29 cellular contexts compared by ENCODE assay signal in the genomic region with DNA sequence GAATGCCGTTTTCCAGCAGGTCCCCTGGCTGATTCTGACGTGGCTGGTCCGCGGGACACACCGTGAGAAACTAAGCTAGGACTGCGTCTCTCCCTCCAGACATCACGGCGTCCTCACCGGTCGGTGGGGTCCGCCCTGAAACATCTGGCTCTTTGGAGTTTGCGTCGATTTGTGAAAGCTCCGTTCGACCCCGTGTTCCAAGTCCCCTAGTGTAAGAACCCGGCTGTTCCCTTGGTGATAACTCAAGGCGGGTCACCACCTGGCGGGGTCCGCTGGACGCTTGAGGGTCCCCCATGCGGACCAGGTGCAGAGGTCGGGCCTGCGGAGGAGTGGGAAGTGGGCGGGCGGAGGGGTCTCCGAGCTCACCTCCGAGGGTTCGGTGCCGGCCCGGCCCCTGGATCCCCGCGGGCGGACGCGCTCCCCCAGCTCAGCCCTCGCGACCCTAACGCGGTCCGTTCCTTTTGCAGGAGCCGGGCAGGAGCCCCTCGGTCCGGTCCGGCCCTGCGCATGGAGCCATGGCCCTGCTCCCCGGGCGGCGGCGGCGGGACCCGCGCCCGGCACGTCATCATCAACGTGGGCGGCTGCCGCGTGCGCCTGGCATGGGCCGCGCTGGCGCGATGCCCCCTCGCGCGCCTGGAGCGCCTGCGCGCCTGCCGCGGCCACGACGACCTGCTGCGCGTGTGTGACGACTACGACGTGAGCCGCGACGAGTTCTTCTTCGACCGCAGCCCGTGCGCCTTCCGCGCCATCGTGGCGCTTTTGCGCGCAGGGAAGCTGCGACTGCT.
DNase-seq lines count a peak whose midpoint lies in the region; ATAC-seq and TF ChIP-seq lines count a peak whose summit lies in the region.
"Had no signal": no experiment of that assay in that cellular context is flagged by ENCODE, and none has a peak within 500 bp of the region (broad histone marks: within the 10 kb centered on the region; RNA-seq: fewer than 3 reads in every experiment).

No MANE protein-coding gene starts in this region.

- no peak overlapping the region for H3K4me3 Mint-ChIP-seq in activated CD4-positive, alpha-beta T cell treated with anti-CD3 and anti-CD28 coated beads for 36 hours
- H3K4me3 Mint-ChIP-seq in GM23338 (no peak overlapping the region), endodermal cell (no peak overlapping the region)
- H3K4me3 Mint-ChIP-seq: effector memory CD8-positive, alpha-beta T cell; neural progenitor cell had no signal

- intact Hi-C loops in activated CD4-positive, alpha-beta T cell treated with anti-CD3 and anti-CD28 coated beads for 36 hours (cut with DNase I, micrococcal nuclease) = no loop called here
- intact Hi-C loops in posterior vena cava (cut with DNase I) = no loop called here

- no peak overlapping the region for H3K27ac Mint-ChIP-seq in activated CD4-positive, alpha-beta T cell treated with anti-CD3 and anti-CD28 coated beads for 36 hours
- H3K27ac Mint-ChIP-seq in GM23338 (no peak overlapping the region), endodermal cell (no peak overlapping the region)
- H3K27ac Mint-ChIP-seq: effector memory CD8-positive, alpha-beta T cell; neural progenitor cell had no signal

- no peaks in the 10 kb centered on the region for H3K79me2 ChIP-seq in GM23338 (replicated peaks; ENCODE audit: insufficient read depth)

- H4K20me1 ChIP-seq in GM23338 (replicated peaks; ENCODE audit: insufficient read depth) = no peaks in the 10 kb centered on the region

- no peaks in the 10 kb centered on the region for H3K27me3 ChIP-seq in GM23338 (ENCODE audit: insufficient read depth)
- H3K27me3 ChIP-seq in endodermal cell (ENCODE audit: control insufficient read depth, insufficient read depth, low read length, poor library complexity, severe bottlenecking) = peaks cover 6% of the 10 kb centered on the region
- H3K27me3 ChIP-seq: cardiac muscle cell, right lobe of liver, SJCRH30 had no signal

- TF ChIP-seq CTCF in GM23338 (conservative IDR thresholded peaks at IDR 0.05; ENCODE audit: low read depth in 2 of 2) = 0 out of 4 replicates have a peak, but pooled peaks of 1 of the 2 experiments have one; percentile 14
- TF ChIP-seq CTCF in endodermal cell (conservative IDR thresholded peaks at IDR 0.05) = no peak

- H3K9me3 ChIP-seq in endodermal cell (ENCODE audit: control insufficient read depth, low read length) = no peaks in the 10 kb centered on the region
- H3K9me3 ChIP-seq: Caco-2, right lobe of liver, SJCRH30 had no signal

- no peak overlapping the region for H3K27ac ChIP-seq in GM23338 (ENCODE audit: low read depth)
- H3K27ac ChIP-seq in endodermal cell (ENCODE audit: low read depth, low read length) = no peak overlapping the region
- H3K27ac ChIP-seq: cardiac muscle cell, coronary artery, left ventricle myocardium inferior, neural progenitor cell, right lobe of liver, SJCRH30, VCaP had no signal

- no peaks in the 10 kb centered on the region for H3F3A ChIP-seq in GM23338 (replicated peaks; ENCODE audit: low read depth)

- no peak overlapping the region for H3K4me2 ChIP-seq in GM23338
- H3K4me2 ChIP-seq: neural progenitor cell had no signal

- H3K4me3 ChIP-seq in GM23338 (no peak overlapping the region), endodermal cell (ENCODE audit: low read length) (no peak overlapping the region)
- H3K4me3 ChIP-seq: cardiac muscle cell, coronary artery, left ventricle myocardium inferior, neural progenitor cell, right lobe of liver, SJCRH30 had no signal

- WGBS in endodermal cell (ENCODE audit: insufficient coverage in 1 of 2, insufficient read length in 1 of 2), 2 experiments = 93 to 99% methylated on average over 48 to 93 of the region's 93 CpGs

- CTCF ChIA-PET in activated CD4-positive, alpha-beta T cell treated with anti-CD3 and anti-CD28 coated beads for 36 hours (lab: Charles Lee) = interaction anchor here (0.8 kb wide), 1 partner anchor 23 kb away, joined by 3 read pairs; no protein-coding TSS in a partner anchor

- H3K36me3 Mint-ChIP-seq in activated CD4-positive, alpha-beta T cell treated with anti-CD3 and anti-CD28 coated beads for 36 hours (ENCODE audit: low read depth) = no peaks in the 10 kb centered on the region
- H3K36me3 Mint-ChIP-seq in GM23338 (ENCODE audit: low read depth) (no peaks in the 10 kb centered on the region), endodermal cell (ENCODE audit: low read depth) (no peaks in the 10 kb centered on the region)
- H3K36me3 Mint-ChIP-seq: neural progenitor cell had no signal

- H3K9me3 Mint-ChIP-seq in activated CD4-positive, alpha-beta T cell treated with anti-CD3 and anti-CD28 coated beads for 36 hours (ENCODE audit: low read depth) = peaks cover 7% of the 10 kb centered on the region
- H3K9me3 Mint-ChIP-seq in GM23338 = no peaks in the 10 kb centered on the region
- peaks cover 7% of the 10 kb centered on the region for H3K9me3 Mint-ChIP-seq in endodermal cell

- peaks cover 2% of the 10 kb centered on the region for H3K27me3 Mint-ChIP-seq in activated CD4-positive, alpha-beta T cell treated with anti-CD3 and anti-CD28 coated beads for 36 hours
- H3K27me3 Mint-ChIP-seq in GM23338 (ENCODE audit: insufficient read depth, low read depth, poor library complexity) (peaks cover 5% of the 10 kb centered on the region), endodermal cell (ENCODE audit: insufficient read depth) (peaks cover 29% of the 10 kb centered on the region)

- no peaks in the 10 kb centered on the region for H3K4me1 Mint-ChIP-seq in activated CD4-positive, alpha-beta T cell treated with anti-CD3 and anti-CD28 coated beads for 36 hours
- H3K4me1 Mint-ChIP-seq in GM23338 = no peaks in the 10 kb centered on the region
- H3K4me1 Mint-ChIP-seq in endodermal cell = no peaks in the 10 kb centered on the region
- H3K4me1 Mint-ChIP-seq: neural progenitor cell had no signal

- H3K9ac ChIP-seq in endodermal cell (ENCODE audit: extremely low read depth, low read length, poor library complexity, severe bottlenecking) = no peak overlapping the region
- H3K9ac ChIP-seq: neural progenitor cell had no signal

- H3K4me1 ChIP-seq in GM23338 (ENCODE audit: insufficient read depth) (no peaks in the 10 kb centered on the region), endodermal cell (ENCODE audit: control insufficient read depth, insufficient read depth, low read length) (no peaks in the 10 kb centered on the region)
- H3K4me1 ChIP-seq: Caco-2, left ventricle myocardium inferior, neural progenitor cell, right lobe of liver, SJCRH30 had no signal

- H3K36me3 ChIP-seq in GM23338 (ENCODE audit: insufficient read depth) (no peaks in the 10 kb centered on the region), endodermal cell (ENCODE audit: control insufficient read depth, insufficient read depth, low read length) (no peaks in the 10 kb centered on the region)
- H3K36me3 ChIP-seq: cardiac muscle cell, left ventricle myocardium inferior, neural progenitor cell, right lobe of liver, SJCRH30 had no signal

- no peaks in the 10 kb centered on the region for H3K9me2 ChIP-seq in GM23338 (ENCODE audit: insufficient read depth)

- POLR2A ChIA-PET in activated CD4-positive, alpha-beta T cell treated with anti-CD3 and anti-CD28 coated beads for 36 hours (lab: Charles Lee) = no interaction called here

- H2AFZ ChIP-seq in GM23338 = 0 out of 2 replicates have a peak overlapping the region, but pooled peaks have one; percentile 28

- DNase-seq in activated CD4-positive, alpha-beta T cell treated with anti-CD3 and anti-CD28 coated beads for 36 hours = peak; percentile 2
- DNase-seq in activated CD4-positive, alpha-beta T cell treated with anti-CD3 and anti-CD28 coated beads, Interleukin-2, amount 50 U/mL, for 4 hours = no peak
- peak; percentile 30 for DNase-seq in GM23338 (ENCODE audit: low spot score)
- DNase-seq in endodermal cell = peak; percentile 41
- peak; percentile 79 for DNase-seq in posterior vena cava (ENCODE audit: low spot score)
- no peak for DNase-seq in T-helper 1 cell
- DNase-seq in iPS-NIHi11 (ENCODE audit: low spot score) = no peak
- DNase-seq: 8988T; activated CD4-positive, alpha-beta T cell treated with anti-CD3 and anti-CD28 coated beads, Interleukin-2, amount 50 U/mL, for 1 hour; activated gamma-delta T cell; C1 segment of cervical spinal cord; Caco-2; DMS79; effector memory CD8-positive, alpha-beta T cell; GOT3; left ventricle myocardium inferior; NCI-H1694; NCI-H446 treated with DMSO at 0.1 percent for 48 hours; NCI-H774; SJCRH30; stimulated activated CD4-positive, alpha-beta T cell treated with anti-CD3 and anti-CD28 coated beads, Interleukin-12 subunit alpha, Interleukin-12 subunit beta, amount 100 ng/mL, for 4 hours; stimulated activated CD4-positive, alpha-beta T cell treated with anti-CD3 and anti-CD28 coated beads, Interleukin-4, amount 100 ng/mL, for 1 hour; T1000 had no signal

- no peak for ATAC-seq in activated CD4-positive, alpha-beta T cell treated with anti-CD3 and anti-CD28 coated beads for 36 hours
- ATAC-seq in GM23338 = peak; percentile 47
- no peak for ATAC-seq in GM18873 (IDR thresholded peaks at IDR 0.05; ENCODE audit: low FRiP score, unreplicated experiment)
- ATAC-seq: effector memory CD8-positive, alpha-beta T cell had no signal

TF ChIP-seq in GM23338, 12 proteins besides CTCF, POLR2A, EP300 and RAD21 (continues in another document):
- TF ChIP-seq POLR2AphosphoS5 (IDR thresholded peaks at IDR 0.05; ENCODE audit: low read depth) = no peak

Comparison
In these comparisons a context has a peak if more than half of its experiments do, and no peak if none do; other contexts are left out.
1. DNase-seq: peak in activated CD4-positive, alpha-beta T cell treated with anti-CD3 and anti-CD28 coated beads for 36 hours (single experiment), GM23338 (single experiment), endodermal cell (single experiment) and posterior vena cava (single experiment); none in activated CD4-positive, alpha-beta T cell treated with anti-CD3 and anti-CD28 coated beads, Interleukin-2, amount 50 U/mL, for 4 hours (0 of 2), T-helper 1 cell (0 of 5) and iPS-NIHi11 (single experiment).